In the genomic region with DNA sequence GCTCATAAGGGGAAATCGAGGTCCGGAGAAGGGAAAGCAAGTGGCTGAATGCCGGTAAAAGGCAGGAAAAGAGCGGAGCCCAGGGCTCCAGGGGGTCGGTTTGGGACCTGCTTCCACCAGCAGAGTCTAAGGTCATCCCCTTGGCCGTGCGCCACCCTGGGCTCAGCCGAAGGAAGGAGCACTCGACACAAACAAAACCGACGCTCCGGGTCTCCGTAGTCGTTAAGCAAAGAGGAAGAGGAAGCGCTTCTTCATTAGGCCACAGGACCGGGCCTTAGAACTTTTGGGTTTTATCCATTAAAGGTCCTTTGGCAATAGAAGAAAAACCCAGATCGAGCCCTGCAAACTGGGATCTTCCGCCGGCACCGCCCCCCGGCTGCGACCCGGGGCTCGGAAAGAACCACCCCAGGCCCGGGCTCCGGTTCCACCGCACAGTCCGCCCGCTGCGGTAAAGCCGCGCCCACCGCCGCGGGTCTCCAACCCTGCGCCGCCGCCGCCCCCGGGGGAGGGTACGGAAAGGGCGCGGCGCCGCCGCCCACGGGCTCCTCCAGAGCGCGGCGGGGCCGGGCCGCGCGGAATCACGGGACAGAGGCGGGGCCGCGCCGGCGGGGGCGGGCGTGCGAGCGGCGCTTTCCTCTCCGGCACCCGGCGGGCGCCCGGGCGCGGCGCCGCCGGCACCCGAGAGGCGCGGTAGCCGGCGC, we compare ENCODE assay signal across 8 cellular contexts. TPM values are rescaled to one million over a fixed set of nuclear protein-coding genes. Genes with fewer than 3 reads are reported as not detected.
DNase-seq lines count a peak whose midpoint lies in the region; ATAC-seq and TF ChIP-seq lines count a peak whose summit lies in the region.

TSS of gene TTL (plus strand) at position 629 of the 701 bp plus-strand sequence. CDS start 189 bp downstream, outside the sequence.

- TF ChIP-seq POLR2A in thyroid gland (IDR thresholded peaks at IDR 0.05): peak in 1 of 2 donors; percentile 74

- no peaks in the 10 kb centered on the region for H3K27me3 ChIP-seq in Karpas-422 (ENCODE audit: low read length)
- H3K27me3 ChIP-seq in SU-DHL-6 (ENCODE audit: low read length): no peaks in the 10 kb centered on the region
- no peaks in the 10 kb centered on the region for H3K27me3 ChIP-seq in parathyroid adenoma (ENCODE audit: control insufficient read depth, insufficient read depth, low read length)
- no peaks in the 10 kb centered on the region for H3K27me3 ChIP-seq in thyroid gland

- H3K9ac ChIP-seq in Karpas-422 (ENCODE audit: low read length) (peak within 1 kb of the TSS; percentile 97), SU-DHL-6 (ENCODE audit: low read length) (peak within 1 kb of the TSS; percentile 97), parathyroid adenoma (peak within 1 kb of the TSS; percentile 24)

- no peaks in the 10 kb centered on the region for H3F3A ChIP-seq in SU-DHL-6 (ENCODE audit: insufficient read depth)

- H3K79me2 ChIP-seq in Karpas-422 (ENCODE audit: low read length) (peaks cover 46% of the 10 kb centered on the region), SU-DHL-6 (ENCODE audit: insufficient read depth, low read length) (peaks cover 44% of the 10 kb centered on the region), parathyroid adenoma (peaks cover 9% of the 10 kb centered on the region)

- H3K27ac ChIP-seq in Karpas-422 (ENCODE audit: low read length) (peak within 1 kb of the TSS; percentile 76), SU-DHL-6 (ENCODE audit: low read depth, low read length) (peak within 1 kb of the TSS; percentile 78), parathyroid adenoma (peak within 1 kb of the TSS; percentile 63), thyroid gland (peak within 1 kb of the TSS; percentile 72 to 88 (median 77))

- H3K9me3 ChIP-seq in Karpas-422 (ENCODE audit: low read length): no peaks in the 10 kb centered on the region
- H3K9me3 ChIP-seq in SU-DHL-6 (ENCODE audit: insufficient read depth, low read length): no peaks in the 10 kb centered on the region
- H3K9me3 ChIP-seq in parathyroid adenoma (ENCODE audit: control insufficient read depth, low read length): no peaks in the 10 kb centered on the region
- H3K9me3 ChIP-seq in thyroid gland: no peaks in the 10 kb centered on the region

- ATAC-seq in GM21825 (IDR thresholded peaks at IDR 0.05; ENCODE audit: unreplicated experiment) (peak; percentile 67), Right ventricle myocardium superior (ENCODE audit: poor library complexity) (peak; percentile 96)

- TF ChIP-seq CTCF in SU-DHL-6 (IDR thresholded peaks at IDR 0.05; ENCODE audit: insufficient read depth, low read length, poor library complexity, severe bottlenecking) (no peak), parathyroid adenoma (IDR thresholded peaks at IDR 0.05) (no peak), thyroid gland (IDR thresholded peaks at IDR 0.05) (no peak)

- peak; percentile 72 for DNase-seq in ELR (ENCODE audit: low read depth)
- peak; percentile 88 for DNase-seq in Karpas-422
- DNase-seq in activated naive CD8-positive, alpha-beta T cell treated with anti-CD3 and anti-CD28 coated beads, Interleukin-2, amount 50 U/mL, for 16 hours (ENCODE audit: low read depth, low spot score): peak; percentile 60
- peak; percentile 89 for DNase-seq in Right ventricle myocardium superior
- peak; percentile 76 to 78 for DNase-seq in thyroid gland

- H3K4me1 ChIP-seq in Karpas-422 (ENCODE audit: low read length): peaks cover 19% of the 10 kb centered on the region
- H3K4me1 ChIP-seq in parathyroid adenoma: peaks cover 5% of the 10 kb centered on the region
- peaks cover 7 to 17% of the 10 kb centered on the region in 2 donors for H3K4me1 ChIP-seq in thyroid gland

- H3K9me2 ChIP-seq in Karpas-422 (replicated peaks; ENCODE audit: insufficient read depth, low read length): no peaks in the 10 kb centered on the region
- no peaks in the 10 kb centered on the region for H3K9me2 ChIP-seq in SU-DHL-6 (replicated peaks; ENCODE audit: insufficient read depth, low read length)

- peak within 1 kb of the TSS; percentile 90 for H2AFZ ChIP-seq in Karpas-422 (ENCODE audit: low read length)
- peak within 1 kb of the TSS; percentile 88 for H2AFZ ChIP-seq in SU-DHL-6 (ENCODE audit: low read depth, low read length, severe bottlenecking)
- H2AFZ ChIP-seq in parathyroid adenoma: peak within 1 kb of the TSS; percentile 95

- H3K36me3 ChIP-seq in Karpas-422 (ENCODE audit: insufficient read depth, low read length) (peaks cover 22% of the 10 kb centered on the region), SU-DHL-6 (ENCODE audit: low read length) (no peaks in the 10 kb centered on the region; the same call in 1 of the 2 replicates), parathyroid adenoma (ENCODE audit: control insufficient read depth, insufficient read depth, low read length) (no peaks in the 10 kb centered on the region), thyroid gland (no peaks in the 10 kb centered on the region)

- 0% methylated on average over 18 to 25 of the region's 80 CpGs for WGBS in thyroid gland, 2 donors

- intact Hi-C loops in Right ventricle myocardium superior (cut with DNase I): loop anchor here (2.0 kb wide), 1 partner anchor 101 kb away; no protein-coding TSS in a partner anchor
- intact Hi-C loops in thyroid gland (cut with DNase I): loop anchor here (5.0 kb wide), 1 partner anchor 106 kb away; no protein-coding TSS in a partner anchor

- H3K4me3 ChIP-seq in Karpas-422 (ENCODE audit: low read length) (peak within 1 kb of the TSS; percentile 99), SU-DHL-6 (ENCODE audit: insufficient read depth, low read length, poor library complexity, severe bottlenecking) (peak within 1 kb of the TSS; percentile 100), parathyroid adenoma (ENCODE audit: low read depth, low read length) (peak within 1 kb of the TSS; percentile 70), thyroid gland (replicated peaks in 1 of 3) (peak within 1 kb of the TSS; percentile 21 to 94 (median 80))

- H3K4me2 ChIP-seq in Karpas-422 (ENCODE audit: low read depth, low read length, poor library complexity, severe bottlenecking) (peak within 1 kb of the TSS; percentile 95), SU-DHL-6 (ENCODE audit: low read depth, low read length, poor library complexity, severe bottlenecking) (peak within 1 kb of the TSS; percentile 68), parathyroid adenoma (ENCODE audit: low read length) (peak within 1 kb of the TSS; percentile 89)

- H4K20me1 ChIP-seq in Karpas-422 (ENCODE audit: insufficient read depth, low read depth, low read length) (no peaks in the 10 kb centered on the region), SU-DHL-6 (ENCODE audit: low read depth, low read length) (no peaks in the 10 kb centered on the region)

RNA-seq across cellular contexts. Expression of gene TTL, which starts in this region (rescaled TPM):
- 26.1 and 30.5 TPM in 2 replicates for total RNA-seq in Karpas-422 (2014; rRNA removed; shearing (Covaris generic); ENCODE audit: low replicate concordance)
- total RNA-seq in Right ventricle myocardium superior: 47.9 TPM
- 10 to 100 TPM; 12.0 to 22.2 (median 19.0) TPM for total RNA-seq in thyroid gland

Comparison
In these comparisons a context has a peak if more than half of its experiments do, and no peak if none do; other contexts are left out.
1. Peak in every context shown above with its lines: DNase-seq, ATAC-seq, H3K4me3 ChIP-seq and H3K27ac ChIP-seq.
2. H3K9ac ChIP-seq: peak in every context shown above with its lines; median percentile 97 in Karpas-422; 97 in SU-DHL-6; 24 in parathyroid adenoma.